In the genomic region with DNA sequence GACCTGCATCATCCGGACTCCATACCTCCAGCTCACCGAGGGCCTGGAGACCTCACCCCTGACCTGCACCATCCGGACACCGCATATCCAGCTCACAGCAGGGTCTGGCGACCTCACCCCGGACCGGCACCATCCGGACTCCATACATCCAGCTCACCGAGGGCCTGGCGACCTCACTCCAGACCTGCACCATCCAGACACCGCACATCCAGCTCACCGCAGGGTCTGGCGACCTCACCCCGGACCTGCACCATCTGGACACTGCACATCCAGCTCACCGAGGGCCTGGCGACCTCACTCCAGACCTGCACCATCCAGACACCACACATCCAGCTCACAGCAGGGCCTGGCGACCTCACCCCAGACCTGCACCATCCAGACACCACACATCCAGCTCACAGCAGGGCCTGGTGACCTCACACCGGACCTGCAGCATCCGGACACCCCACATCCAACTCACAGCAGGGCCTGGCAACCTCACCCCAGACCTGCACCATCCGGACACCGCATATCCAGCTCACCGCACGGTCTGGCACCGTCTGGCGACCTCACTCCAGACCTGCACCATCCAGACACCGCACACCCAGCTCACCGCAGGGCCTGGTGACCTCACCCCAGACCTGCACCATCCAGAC, we compare ENCODE assay signal across 23 cellular contexts. TPM values are rescaled to one million over a fixed set of nuclear protein-coding genes. Genes with fewer than 3 reads are reported as not detected.
"Had no signal": no experiment of that assay in that cellular context is flagged by ENCODE, and none has a peak within 500 bp of the region (broad histone marks: within the 10 kb centered on the region; RNA-seq: fewer than 3 reads in every experiment).

No MANE protein-coding gene starts in this region.

RNA-seq across cellular contexts. Expression of gene TERT, which starts 10.4 kb away (rescaled TPM):
- total RNA-seq: cerebellum, endothelial cell of umbilical vein, epithelial cell of proximal tubule, esophagus muscularis mucosa, fibroblast of lung, gastroesophageal sphincter, heart right ventricle, mammary epithelial cell, occipital lobe, right lobe of liver, smooth muscle cell, subcutaneous adipose tissue, temporal lobe, thyroid gland had no signal
- polyA plus RNA-seq: fibroblast of lung, foreskin keratinocyte, heart right ventricle, mammary epithelial cell, pancreas, smooth muscle cell had no signal

RNA-seq across cellular contexts. Expression of gene SLC6A18, which starts 59.3 kb away (rescaled TPM):
- total RNA-seq: cerebellum; dermis blood vessel endothelial cell; endothelial cell of umbilical vein; epithelial cell of proximal tubule; esophagus muscularis mucosa; fibroblast of lung; foreskin keratinocyte; gastroesophageal sphincter; heart right ventricle; lower leg skin; mammary epithelial cell; myocyte; naive thymus-derived CD8-positive, alpha-beta T cell; occipital lobe; pancreas; progenitor cell of endocrine pancreas; right lobe of liver; smooth muscle cell; stomach; subcutaneous adipose tissue; temporal lobe; thyroid gland; uterus had no signal
- polyA plus RNA-seq: endothelial cell of umbilical vein; fibroblast of lung; foreskin keratinocyte; heart right ventricle; mammary epithelial cell; naive thymus-derived CD8-positive, alpha-beta T cell; smooth muscle cell; stomach had no signal
